Comparison of ENCODE assay signal across 36 cellular contexts in genomic region chrX:1667566-1667965, GRCh38. TPM values are rescaled to one million over a fixed set of nuclear protein-coding genes. Genes with fewer than 3 reads are reported as not detected.
"Had no signal": no experiment of that assay in that cellular context is flagged by ENCODE, and none has a peak within 500 bp of the region (broad histone marks: within the 10 kb centered on the region; RNA-seq: fewer than 3 reads in every experiment).

No MANE protein-coding gene starts in this region.

- DNase-seq: activated B cell treated with CpG ODN at 0.5 μM for 24 hours; activated CD4-positive, alpha-beta T cell treated with anti-CD3 and anti-CD28 coated beads for 48 hours; activated CD4-positive, alpha-beta T cell treated with anti-CD3 and anti-CD28 coated beads, Interleukin-2, amount 50 U/mL, for 1 hour; activated CD4-positive, alpha-beta T cell treated with anti-CD3 and anti-CD28 coated beads, Interleukin-2, amount 50 U/mL, for 48 hours; activated CD8-positive, alpha-beta memory T cell treated with anti-CD3 and anti-CD28 coated beads for 24 hours; activated CD8-positive, alpha-beta T cell treated with anti-CD3 and anti-CD28 coated beads for 36 hours; activated gamma-delta T cell treated with Interleukin-2 at 50 U/mL for 16 hours; activated naive CD4-positive, alpha-beta T cell treated with anti-CD3 and anti-CD28 coated beads, Interleukin-2, amount 50 U/mL, for 16 hours; activated naive CD4-positive, alpha-beta T cell treated with Interleukin-2 at 50 U/mL for 16 hours; activated naive CD8-positive, alpha-beta T cell treated with anti-CD3 and anti-CD28 coated beads for 36 hours; activated T-cell treated with anti-CD3 and anti-CD28 coated beads, Interleukin-2, amount 50 U/mL, for 4 hours; central memory CD4-positive, alpha-beta T cell; cerebellar nuclear complex; dorsolateral prefrontal cortex; effector memory CD4-positive, alpha-beta T cell; endodermal cell; foreskin keratinocyte; gastrocnemius medialis; glutamatergic neuron; heart left ventricle; SW 1271; T-cell; T1000; WERI-Rb-1 had no signal

- ATAC-seq: activated CD4-positive, CD25-positive, alpha-beta regulatory T cell treated with anti-CD3 and anti-CD28 coated beads, Interleukin-2, amount 50 U/mL, for 24 hours; activated CD8-positive, alpha-beta T cell treated with anti-CD3 and anti-CD28 coated beads for 36 hours; activated T-cell treated with anti-CD3 and anti-CD28 coated beads, Interleukin-2, amount 50 U/mL, for 4 hours; foreskin keratinocyte; gastrocnemius medialis; heart left ventricle; T-cell had no signal

- H3K27ac ChIP-seq: ascending aorta, breast epithelium, cardiac muscle cell, coronary artery, dorsolateral prefrontal cortex, esophagus muscularis mucosa, foreskin keratinocyte, gastrocnemius medialis, heart left ventricle, WERI-Rb-1 had no signal

- H3K27me3 Mint-ChIP-seq: activated B cell treated with CpG ODN at 0.5 μM for 24 hours; activated CD8-positive, alpha-beta T cell treated with anti-CD3 and anti-CD28 coated beads for 36 hours; activated naive CD8-positive, alpha-beta T cell treated with anti-CD3 and anti-CD28 coated beads for 36 hours; dendritic cell treated with granulocyte-macrophage colony-stimulating factor and Interleukin-4, amounts not matched to agents 40 ng/mL and 50 ng/mL, for 4 days; T-cell had no signal

- H3K4me3 Mint-ChIP-seq: activated B cell treated with CpG ODN at 0.5 μM for 24 hours; activated CD8-positive, alpha-beta T cell treated with anti-CD3 and anti-CD28 coated beads for 36 hours; activated naive CD8-positive, alpha-beta T cell treated with anti-CD3 and anti-CD28 coated beads for 36 hours; activated T-cell treated with anti-CD3 and anti-CD28 coated beads, Interleukin-2, amount 50 U/mL, for 4 hours; brain; dendritic cell treated with granulocyte-macrophage colony-stimulating factor and Interleukin-4, amounts not matched to agents 40 ng/mL and 50 ng/mL, for 4 days; endodermal cell; T-cell; T-helper 1 cell treated with Interleukin-12 subunit alpha and Interleukin-12 subunit beta and Interleukin-4 antibody, amounts not matched to agents 30 μg/mL and 1 μg/mL, for 36 hours; T-helper 2 cell treated with Interferon-gamma antibody and Interleukin-4, amounts not matched to agents 5 μg/mL and 100 μg/mL, for 36 hours had no signal

- H3K4me3 ChIP-seq: ascending aorta, breast epithelium, cardiac muscle cell, coronary artery, dorsolateral prefrontal cortex, esophagus muscularis mucosa, gastrocnemius medialis, heart left ventricle had no signal

- H3K9me3 ChIP-seq: ascending aorta, gastrocnemius medialis had no signal

- H3K4me1 ChIP-seq: ascending aorta, breast epithelium, esophagus muscularis mucosa, foreskin keratinocyte, gastrocnemius medialis, heart left ventricle had no signal

- H3K27ac Mint-ChIP-seq: activated B cell treated with CpG ODN at 0.5 μM for 24 hours; activated CD8-positive, alpha-beta T cell treated with anti-CD3 and anti-CD28 coated beads for 36 hours; activated T-helper 2 cell treated with anti-CD3 and anti-CD28 coated beads, Interferon-gamma antibody, Interleukin-2, Interleukin-4, amounts not matched to agents 10 μg/mL and 5 μg/mL and 100 μg/mL, durations not matched to agents 14 hours and 24 hours and 36 hours; brain; dendritic cell treated with granulocyte-macrophage colony-stimulating factor and Interleukin-4, amounts not matched to agents 40 ng/mL and 50 ng/mL, for 4 days; endodermal cell; T-cell; T-helper 1 cell treated with Interleukin-12 subunit alpha and Interleukin-12 subunit beta and Interleukin-4 antibody, amounts not matched to agents 30 μg/mL and 1 μg/mL, for 36 hours; T-helper 2 cell treated with Interferon-gamma antibody and Interleukin-4, amounts not matched to agents 5 μg/mL and 100 μg/mL, for 36 hours had no signal

- H3K4me1 Mint-ChIP-seq: brain, endodermal cell had no signal

- H3K9me3 Mint-ChIP-seq: activated B cell treated with CpG ODN at 0.5 μM for 24 hours; activated CD8-positive, alpha-beta T cell treated with anti-CD3 and anti-CD28 coated beads for 36 hours; activated T-cell treated with anti-CD3 and anti-CD28 coated beads, Interleukin-2, amount 50 U/mL, for 4 hours; activated T-helper 2 cell treated with anti-CD3 and anti-CD28 coated beads, Interferon-gamma antibody, Interleukin-2, Interleukin-4, amounts not matched to agents 10 μg/mL and 5 μg/mL and 100 μg/mL, durations not matched to agents 14 hours and 24 hours and 36 hours; dendritic cell treated with granulocyte-macrophage colony-stimulating factor and Interleukin-4, amounts not matched to agents 40 ng/mL and 50 ng/mL, for 4 days; T-cell; T-helper 1 cell treated with Interleukin-12 subunit alpha and Interleukin-12 subunit beta and Interleukin-4 antibody, amounts not matched to agents 30 μg/mL and 1 μg/mL, for 36 hours; T-helper 2 cell treated with Interferon-gamma antibody and Interleukin-4, amounts not matched to agents 5 μg/mL and 100 μg/mL, for 36 hours had no signal

- H3K36me3 ChIP-seq: ascending aorta, breast epithelium, cardiac muscle cell, esophagus muscularis mucosa, gastrocnemius medialis, heart left ventricle, WERI-Rb-1 had no signal

- H3K36me3 Mint-ChIP-seq: brain had no signal

- H3K27me3 ChIP-seq: ascending aorta, breast epithelium, cardiac muscle cell, foreskin keratinocyte, gastrocnemius medialis, heart left ventricle had no signal

RNA-seq across cellular contexts. Expression of gene ASMT, which starts 52.7 kb away (rescaled TPM):
- total RNA-seq: activated T-helper 2 cell treated with anti-CD3 and anti-CD28 coated beads, Interferon-gamma antibody, Interleukin-2, Interleukin-4, amounts not matched to agents 10 μg/mL and 5 μg/mL and 100 μg/mL, durations not matched to agents 14 hours and 24 hours and 36 hours; breast epithelium; cardiac muscle cell; endodermal cell; epithelial cell of proximal tubule; foreskin keratinocyte; gastrocnemius medialis; heart left ventricle had no signal
